In the genomic region with DNA sequence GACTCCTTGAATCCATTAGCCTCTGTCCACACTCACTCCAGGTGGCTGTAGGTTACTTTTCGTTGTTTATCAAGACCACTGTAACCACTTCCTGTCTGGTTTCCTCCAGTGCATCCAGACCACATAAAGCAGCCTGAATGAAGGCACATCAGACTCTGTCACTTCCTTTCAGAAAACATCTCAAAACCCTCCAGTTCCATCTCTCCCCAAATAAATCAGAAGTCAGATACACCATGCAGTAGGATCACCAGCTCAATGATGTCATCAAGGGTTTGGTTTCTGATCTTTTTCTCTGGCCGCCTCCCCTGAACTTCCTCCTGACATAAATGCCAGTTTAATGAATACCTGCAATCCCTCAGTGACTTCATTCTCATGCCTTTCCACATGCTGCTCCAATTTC, we compare ENCODE assay signal across 15 cellular contexts.
DNase-seq lines count a peak whose midpoint lies in the region; ATAC-seq, FAIRE-seq and TF ChIP-seq lines count a peak whose summit lies in the region.
"Had no signal": no experiment of that assay in that cellular context is flagged by ENCODE, and none has a peak within 500 bp of the region (broad histone marks: within the 10 kb centered on the region; RNA-seq: fewer than 3 reads in every experiment).

No MANE protein-coding gene starts in this region.

- no peaks in the 10 kb centered on the region for H3K27me3 ChIP-seq in dorsolateral prefrontal cortex
- H3K27me3 ChIP-seq: ascending aorta, right atrium auricular region had no signal

- H3K4me3 ChIP-seq in fibroblast of villous mesenchyme (ENCODE audit: low read depth, low read length): no peak overlapping the region
- H3K4me3 ChIP-seq in dorsolateral prefrontal cortex: no peak overlapping the region
- H3K4me3 ChIP-seq: ascending aorta, left ventricle myocardium inferior, right atrium auricular region had no signal

- no peak for DNase-seq in GM18507 (ENCODE audit: extremely low spot score, insufficient read length, low read depth)
- DNase-seq in fibroblast of villous mesenchyme (ENCODE audit: low read depth): peak; percentile 22
- no peak for DNase-seq in D721Med (ENCODE audit: insufficient read length, low spot score)
- DNase-seq in dorsolateral prefrontal cortex: no peak
- DNase-seq in activated CD4-positive, alpha-beta T cell treated with anti-CD3 and anti-CD28 coated beads for 48 hours: no peak
- no peak for DNase-seq in NCI-H82 (lab: John Stamatoyannopoulos, UW)
- DNase-seq: activated CD4-positive, alpha-beta T cell treated with anti-CD3 and anti-CD28 coated beads, Interleukin-2, amount 10 ng/mL, durations not matched to agents 24 days and 14 days; DMS53; left ventricle myocardium inferior; stimulated activated CD8-positive, alpha-beta memory T cell treated with anti-CD3 and anti-CD28 coated beads, Interleukin-4, amount 100 ng/mL, for 48 hours had no signal

- intact Hi-C loops in dorsolateral prefrontal cortex (cut with DNase I): no loop called here

- ATAC-seq in GM21515 (IDR thresholded peaks at IDR 0.05; ENCODE audit: unreplicated experiment): peak; percentile 72
- ATAC-seq in HG03432 (IDR thresholded peaks at IDR 0.05; ENCODE audit: unreplicated experiment): peak; percentile 82
- ATAC-seq: Right ventricle myocardium inferior had no signal

- H3K27ac ChIP-seq in dorsolateral prefrontal cortex: no peak overlapping the region
- H3K27ac ChIP-seq: ascending aorta, left ventricle myocardium inferior, right atrium auricular region had no signal

- TF ChIP-seq CTCF in fibroblast of villous mesenchyme (IDR thresholded peaks at IDR 0.05; ENCODE audit: insufficient read depth, low read depth, low read length) (no peak), D721Med (IDR thresholded peaks at IDR 0.05; ENCODE audit: insufficient read depth, missing control alignments) (no peak), dorsolateral prefrontal cortex (IDR thresholded peaks at IDR 0.05 in 54 of 56, conservative IDR thresholded peaks at IDR 0.05 in 2 of 56; ENCODE audit: low read depth in 1 of 56, partially characterized antibody in 56 of 56) (no peak)

- FAIRE-seq in GM18507 (lab: Jason Lieb, UNC): peak; percentile 77
- no peak for FAIRE-seq in D721Med (lab: Jason Lieb, UNC)
